ENCODE assay signal across 24 cellular contexts in genomic region chr11:83511646-83512045, GRCh38.
DNase-seq lines count a peak whose midpoint lies in the region; ATAC-seq and TF ChIP-seq lines count a peak whose summit lies in the region.
"Had no signal": no experiment of that assay in that cellular context is flagged by ENCODE, and none has a peak within 500 bp of the region (broad histone marks: within the 10 kb centered on the region; RNA-seq: fewer than 3 reads in every experiment).

No MANE protein-coding gene starts in this region.

- H3K36me3 Mint-ChIP-seq in WTC11, result peaks cover 9% of the 10 kb centered on the region
- H3K36me3 Mint-ChIP-seq in activated T-helper 17 cell treated with anti-CD3 and anti-CD28 coated beads, Interleukin-2, amount 50 U/mL, for 72 hours (ENCODE audit: low read depth), result no peaks in the 10 kb centered on the region
- H3K36me3 Mint-ChIP-seq: T-cell had no signal

- H3K36me3 ChIP-seq in sigmoid colon, result no peaks in the 10 kb centered on the region

- peak; percentile 77 for ATAC-seq in WTC11
- no peak for ATAC-seq in activated T-helper 17 cell treated with anti-CD3 and anti-CD28 coated beads, Interleukin-2, amount 50 U/mL, for 72 hours (replicated peaks)
- ATAC-seq: GM12878, PC-3, SK-N-SH treated with all-trans-retinoic acid at 6 μM for 48 hours, T-cell had no signal

- peaks cover 16% of the 10 kb centered on the region for H3K4me1 Mint-ChIP-seq in WTC11
- no peaks in the 10 kb centered on the region for H3K4me1 Mint-ChIP-seq in activated T-helper 17 cell treated with anti-CD3 and anti-CD28 coated beads, Interleukin-2, amount 50 U/mL, for 72 hours
- H3K4me1 Mint-ChIP-seq: B cell, T-cell had no signal

- peaks cover 21% of the 10 kb centered on the region for H3K9me3 Mint-ChIP-seq in WTC11
- H3K9me3 Mint-ChIP-seq in activated T-helper 17 cell treated with anti-CD3 and anti-CD28 coated beads, Interleukin-2, amount 50 U/mL, for 72 hours, result no peaks in the 10 kb centered on the region

- CTCF ChIA-PET in WTC11 (lab: Charles Lee), result interaction anchor here (0.8 to 1.2 kb wide), 4 partner anchors 11 to 262 kb away, joined by 3 to 4 read pairs (median 3); no protein-coding TSS in a partner anchor

- no peak overlapping the region for H3K27ac ChIP-seq in sigmoid colon
- H3K27ac ChIP-seq: 22Rv1, HL-60, KMS-11, RWPE1 had no signal

- no peak overlapping the region for H3K4me3 Mint-ChIP-seq in WTC11
- no peak overlapping the region for H3K4me3 Mint-ChIP-seq in activated T-helper 17 cell treated with anti-CD3 and anti-CD28 coated beads, Interleukin-2, amount 50 U/mL, for 72 hours
- H3K4me3 Mint-ChIP-seq: B cell; CD4-positive, alpha-beta T cell; T-cell had no signal

- TF ChIP-seq POLR2A in sigmoid colon (IDR thresholded peaks at IDR 0.05), result no peak

- TF ChIP-seq CTCF in WTC11 (IDR thresholded peaks at IDR 0.05) (no peak), sigmoid colon (IDR thresholded peaks at IDR 0.05) (no peak)

- no peak overlapping the region for H3K4me3 ChIP-seq in sigmoid colon
- H3K4me3 ChIP-seq: GM12878 had no signal

- H3K9me3 ChIP-seq in sigmoid colon, result no peaks in the 10 kb centered on the region

- POLR2A ChIA-PET in WTC11 (lab: Charles Lee), result no interaction called here

- TF ChIP-seq EP300 in sigmoid colon (IDR thresholded peaks at IDR 0.05), result no peak

- H3K4me1 ChIP-seq in sigmoid colon, result no peaks in the 10 kb centered on the region

- 73 to 81% methylated on average over 2 of the region's 2 CpGs for WGBS in sigmoid colon, 2 donors

- peak; percentile 15 for DNase-seq in NCI-H146 (lab: John Stamatoyannopoulos, UW)
- no peak for DNase-seq in NCI-H146 treated with DMSO at 0.1 percent for 48 hours (lab: John Stamatoyannopoulos, UW; ENCODE audit: unreplicated experiment)
- DNase-seq in NCI-H345 treated with DMSO at 0.1 percent for 48 hours (lab: John Stamatoyannopoulos, UW; ENCODE audit: unreplicated experiment), result peak; percentile 26
- DNase-seq in WTC11 (ENCODE audit: low spot score), result no peak
- DNase-seq in NOMO-1 treated with dmso at 0.1 percent for 144 hours (lab: John Stamatoyannopoulos, UW; ENCODE audit: unreplicated experiment), result no peak
- DNase-seq in sigmoid colon, result no peak
- DNase-seq in NCI-H2196 (lab: John Stamatoyannopoulos, UW; ENCODE audit: unreplicated experiment), result no peak
- DNase-seq: Calu3; CD4-positive, alpha-beta T cell; H7; MV-4-11; NCI-H2029; NCI-H226; PC-3; SIG-M5; T-cell had no signal

- H3K27ac Mint-ChIP-seq in WTC11, result peak overlapping the region; percentile 90
- no peak overlapping the region for H3K27ac Mint-ChIP-seq in activated T-helper 17 cell treated with anti-CD3 and anti-CD28 coated beads, Interleukin-2, amount 50 U/mL, for 72 hours
- H3K27ac Mint-ChIP-seq: B cell; CD4-positive, alpha-beta T cell; T-cell had no signal

- no peaks in the 10 kb centered on the region for H3K27me3 ChIP-seq in sigmoid colon

- H3K27me3 Mint-ChIP-seq in WTC11 (ENCODE audit: low read depth), result no peaks in the 10 kb centered on the region
- no peaks in the 10 kb centered on the region for H3K27me3 Mint-ChIP-seq in activated T-helper 17 cell treated with anti-CD3 and anti-CD28 coated beads, Interleukin-2, amount 50 U/mL, for 72 hours
- H3K27me3 Mint-ChIP-seq: CD4-positive, alpha-beta T cell; T-cell had no signal

- intact Hi-C loops in sigmoid colon (cut with DNase I), result no loop called here

TF ChIP-seq in WTC11, 78 proteins besides CTCF, POLR2A, EP300 and RAD21:
- no peak for TF ChIP-seq MLX (CRISPR knock-in tag; IDR thresholded peaks at IDR 0.05)

Comparison
In these comparisons a context has a peak if more than half of its experiments do, and no peak if none do; other contexts are left out.
1. DNase-seq: peak in NCI-H146 (single experiment) and NCI-H345 treated with DMSO at 0.1 percent for 48 hours (single experiment); none in NCI-H146 treated with DMSO at 0.1 percent for 48 hours (single experiment), WTC11 (single experiment), NOMO-1 treated with dmso at 0.1 percent for 144 hours (single experiment), sigmoid colon (single experiment) and NCI-H2196 (single experiment).